In genomic region chr22:19679476-19680099, GRCh38 we compare ENCODE assay signal across 8 cellular contexts. TPM values are rescaled to one million over a fixed set of nuclear protein-coding genes. Genes with fewer than 3 reads are reported as not detected.
DNase-seq lines count a peak whose midpoint lies in the region; ATAC-seq, FAIRE-seq and TF ChIP-seq lines count a peak whose summit lies in the region.

No MANE protein-coding gene starts in this region.

- peak in 3 of 4 donors; percentile 71 to 80 (median 74) for ATAC-seq in heart left ventricle

- H3K36me3 ChIP-seq in heart left ventricle = no peaks in the 10 kb centered on the region

- H3K4me1 ChIP-seq in heart left ventricle = peaks cover 0 to 5% (median 0%) of the 10 kb centered on the region in 12 donors

- peak; percentile 86 for TF ChIP-seq CTCF in AG09309 (IDR thresholded peaks at IDR 0.05; ENCODE audit: control insufficient read depth, insufficient read depth, low read depth, low read length, missing control alignments)
- TF ChIP-seq CTCF in LNCAP (IDR thresholded peaks at IDR 0.05) = peak; percentile 93
- peak; percentile 67 to 94 (median 84) for TF ChIP-seq CTCF in heart left ventricle (IDR thresholded peaks at IDR 0.05)
- peak in 1 of 3 donors; percentile 63 for TF ChIP-seq CTCF in lower leg skin (IDR thresholded peaks at IDR 0.05)

- intact Hi-C loops in heart left ventricle (cut with DNase I) = loop anchor here in 8 of 10 donors (2.0 to 5.0 kb wide), 3 partner anchors 37 to 39 kb away; no protein-coding TSS in a partner anchor
- intact Hi-C loops in lower leg skin (cut with DNase I; ENCODE audit: low total_unique reads) = loop anchor here (5.0 kb wide), 1 partner anchor 38 kb away; no protein-coding TSS in a partner anchor

- WGBS in heart left ventricle, 4 donors = 33 to 65% (median 48%) methylated on average over 5 to 15 of the region's 15 CpGs
- WGBS in lower leg skin, 2 donors = 23 to 40% methylated on average over 13 to 15 of the region's 15 CpGs

- H3K9me3 ChIP-seq in heart left ventricle = no peaks in the 10 kb centered on the region

- no peak for FAIRE-seq in RCC 7860 (lab: Jason Lieb, UNC)

- H3K27ac ChIP-seq in heart left ventricle = no peak overlapping the region

- H3K4me3 ChIP-seq in AG09309 (ENCODE audit: control insufficient read depth, low read depth, low read length) = no peak overlapping the region
- no peak overlapping the region for H3K4me3 ChIP-seq in heart left ventricle
- H3K4me3 ChIP-seq in lower leg skin (ENCODE audit: low read depth, poor library complexity, severe bottlenecking) = no peak overlapping the region

- peaks cover 0 to 16% (median 3%) of the 10 kb centered on the region in 9 donors for H3K27me3 ChIP-seq in heart left ventricle

- no peak for TF ChIP-seq POLR2A in heart left ventricle (IDR thresholded peaks at IDR 0.05)
- no peak for TF ChIP-seq POLR2A in lower leg skin (IDR thresholded peaks at IDR 0.05)

- DNase-seq in AG09309 (ENCODE audit: low read depth) (no peak), heart left ventricle (peak in 4 of 5 donors; percentile 44 to 84 (median 53)), lower leg skin (ENCODE audit: low spot score in 2 of 2) (no peak), RKO (ENCODE audit: low spot score) (no peak), RCC 7860 (ENCODE audit: low spot score) (no peak)
- DNase-seq in activated T-helper 9 cell treated with anti-CD3 and anti-CD28 coated beads, Interleukin-2, amount 50 U/mL, for 16 hours (ENCODE audit: low read depth) = peak; percentile 33
- peak in 2 of 3 donors; percentile 14 to 34 for DNase-seq in stimulated activated CD4-positive, alpha-beta T cell treated with anti-CD3 and anti-CD28 coated beads, Interleukin-12 subunit alpha, Interleukin-12 subunit beta, amount 100 ng/mL, for 48 hours (ENCODE audit: low read depth in 2 of 3, low spot score in 1 of 3)

RNA-seq across cellular contexts. Expression of gene SEPTIN5, which starts 34.7 kb away (rescaled TPM):
- total RNA-seq in heart left ventricle (100 to 1,000 TPM in 7 of 9 donors, 10 to 100 TPM in 2; 88.3 to 272 (median 156) TPM), lower leg skin (100 to 1,000 TPM; 102 to 193 (median 125) TPM)
- 100 to 1,000 TPM in 1 of 2 donors, 10 to 100 TPM in 1; 75.7 to 127 TPM for polyA plus RNA-seq in heart left ventricle

RNA-seq across cellular contexts. Expression of gene GP1BB, which starts 43.8 kb away (rescaled TPM):
- total RNA-seq in heart left ventricle (10 to 100 TPM in 3 of 9 donors, 1 to 10 TPM in 3, not detected in 3; 1.4 to 52.2 (median 10.7) TPM), lower leg skin (10 to 100 TPM; 39.8 to 65.1 (median 51.0) TPM)
- 10 to 100 TPM in 1 of 2 donors, 1 to 10 TPM in 1; 6.5 to 30.4 TPM for polyA plus RNA-seq in heart left ventricle

Comparison
In these comparisons a context has a peak if more than half of its experiments do, and no peak if none do; other contexts are left out.
1. DNase-seq: peak in activated T-helper 9 cell treated with anti-CD3 and anti-CD28 coated beads, Interleukin-2, amount 50 U/mL, for 16 hours (single experiment), heart left ventricle (4 of 5) and stimulated activated CD4-positive, alpha-beta T cell treated with anti-CD3 and anti-CD28 coated beads, Interleukin-12 subunit alpha, Interleukin-12 subunit beta, amount 100 ng/mL, for 48 hours (2 of 3); none in AG09309 (single experiment), lower leg skin (0 of 2), RKO (single experiment) and RCC 7860 (single experiment).